In genomic region chr11:57711414-57712255, GRCh38 we compare ENCODE assay signal across 8 cellular contexts. TPM values are rescaled to one million over a fixed set of nuclear protein-coding genes. Genes with fewer than 3 reads are reported as not detected.
DNase-seq lines count a peak whose midpoint lies in the region; ATAC-seq and TF ChIP-seq lines count a peak whose summit lies in the region.

Gene MED19 (minus strand): TSS chr11:57712215. CDS start chr11:57712179, 36 bp downstream.

- H3K4me3 ChIP-seq in AG04449 (ENCODE audit: low read depth, low read length) (peak within 1 kb of the TSS; percentile 100), choroid plexus epithelial cell (ENCODE audit: low read depth, low read length) (peak within 1 kb of the TSS; percentile 96)

- POLR2A ChIA-PET in AG04449 (lab: Yijun Ruan, JAX), result interaction anchor here (0.6 to 1.1 kb wide), 6 partner anchors 9 to 164 kb away, joined by 3 to 4 read pairs (median 3); no protein-coding TSS in a partner anchor

- peak; percentile 38 for TF ChIP-seq POLR2A in GM18951 (IDR thresholded peaks at IDR 0.05; ENCODE audit: extremely low read depth, insufficient read depth, insufficient read length)

- in situ Hi-C loops in GM18951 (cut with MboI; ENCODE audit: low sequenced_read_pairs, unreplicated experiment), result no loop called here

- CTCF ChIA-PET in AG04449 (lab: Yijun Ruan, JAX), result interaction anchor here (1.0 to 3.9 kb wide), 2 partner anchors 69 to 90 kb away, joined by 3 to 15 read pairs; no protein-coding TSS in a partner anchor

- TF ChIP-seq CTCF in AG04449 (IDR thresholded peaks at IDR 0.05; ENCODE audit: insufficient read depth, low read length, missing control alignments) (no peak), choroid plexus epithelial cell (conservative IDR thresholded peaks at IDR 0.05; ENCODE audit: low read depth, low read length) (no peak)

- ATAC-seq in HG03280 (IDR thresholded peaks at IDR 0.05; ENCODE audit: unreplicated experiment) (peak; percentile 40), left lobe of liver (peak; percentile 80)

- DNase-seq in AG04449 (ENCODE audit: low read depth, low spot score), result peak; percentile 7
- DNase-seq in NCI-H345 (lab: John Stamatoyannopoulos, UW), result peak; percentile 94
- DNase-seq in activated CD4-positive, alpha-beta T cell treated with anti-CD3 and anti-CD28 coated beads for 1 hour, result peak; percentile 65
- DNase-seq in choroid plexus epithelial cell (ENCODE audit: low read depth), result peak; percentile 83
- DNase-seq in left lobe of liver (ENCODE audit: low spot score), result peak; percentile 89
- DNase-seq in stimulated activated CD4-positive, alpha-beta T cell treated with anti-CD3 and anti-CD28 coated beads, Interleukin-2, amount 100 ng/mL, for 4 hours (ENCODE audit: low read depth), result peak; percentile 50

RNA-seq across cellular contexts. Expression of gene MED19, which starts in this region (rescaled TPM):
- total RNA-seq in left lobe of liver, result 6.1 TPM

Comparison
In these comparisons a context has a peak if more than half of its experiments do, and no peak if none do; other contexts are left out.
1. Peak in every context shown above with its lines: DNase-seq, ATAC-seq and H3K4me3 ChIP-seq.
2. DNase-seq: peak in every context shown above with its lines; median percentile 94 in NCI-H345; 89 in left lobe of liver; 83 in choroid plexus epithelial cell; 65 in activated CD4-positive, alpha-beta T cell treated with anti-CD3 and anti-CD28 coated beads for 1 hour; 50 in stimulated activated CD4-positive, alpha-beta T cell treated with anti-CD3 and anti-CD28 coated beads, Interleukin-2, amount 100 ng/mL, for 4 hours; 7 in AG04449.